ENCODE assay signal across 15 cellular contexts in genomic region chr6:5644523-5645183, GRCh38.
"Had no signal": no experiment of that assay in that cellular context is flagged by ENCODE, and none has a peak within 500 bp of the region (broad histone marks: within the 10 kb centered on the region; RNA-seq: fewer than 3 reads in every experiment).

No MANE protein-coding gene starts in this region.

- FAIRE-seq: endometrium had no signal

- H3K36me3 ChIP-seq: adrenal gland, esophagus muscularis mucosa, thoracic aorta, uterus had no signal

- H3K4me1 Mint-ChIP-seq: activated naive CD4-positive, alpha-beta T cell treated with anti-CD3 and anti-CD28 coated beads, Interleukin-2, amount 10 ng/mL, durations not matched to agents 7 days and 5 days; immature natural killer cell had no signal

- H3K27ac ChIP-seq: adrenal gland, esophagus muscularis mucosa, stomach, thoracic aorta, uterus had no signal

- H3K9me3 ChIP-seq: adrenal gland, thoracic aorta, uterus had no signal

- ATAC-seq: activated CD4-positive, CD25-positive, alpha-beta regulatory T cell treated with anti-CD3 and anti-CD28 coated beads, Interleukin-2, amount 50 U/mL, for 24 hours had no signal

- DNase-seq: activated naive CD4-positive, alpha-beta T cell treated with anti-CD3 and anti-CD28 coated beads, Interleukin-2, amount 10 ng/mL, durations not matched to agents 7 days and 5 days; adrenal gland; glutamatergic neuron; immature natural killer cell; stimulated activated CD4-positive, alpha-beta T cell treated with anti-CD3 and anti-CD28 coated beads, Interleukin-15, amount 100 ng/mL, for 24 hours; stimulated activated CD4-positive, alpha-beta T cell treated with anti-CD3 and anti-CD28 coated beads, Interleukin-4, amount 100 ng/mL, for 24 hours; stomach; uterus had no signal

- H3K27ac Mint-ChIP-seq: activated naive CD4-positive, alpha-beta T cell treated with anti-CD3 and anti-CD28 coated beads, Interleukin-2, amount 10 ng/mL, durations not matched to agents 7 days and 5 days; activated T-helper 2 cell treated with anti-CD3 and anti-CD28 coated beads, Interferon-gamma antibody, Interleukin-2, Interleukin-4, amounts not matched to agents 10 μg/mL and 5 μg/mL and 100 μg/mL, durations not matched to agents 14 hours and 24 hours and 36 hours; immature natural killer cell; memory B cell; nephron had no signal

- H3K27me3 Mint-ChIP-seq: activated naive CD4-positive, alpha-beta T cell treated with anti-CD3 and anti-CD28 coated beads, Interleukin-2, amount 10 ng/mL, durations not matched to agents 7 days and 5 days; memory B cell had no signal

- H3K27me3 ChIP-seq: adrenal gland, esophagus muscularis mucosa, stomach, uterus had no signal

- H3K4me3 ChIP-seq: adrenal gland, esophagus muscularis mucosa, stomach, thoracic aorta, uterus had no signal

- H3K4me1 ChIP-seq: adrenal gland, esophagus muscularis mucosa, stomach, uterus had no signal

- H3K4me3 Mint-ChIP-seq: activated naive CD4-positive, alpha-beta T cell treated with anti-CD3 and anti-CD28 coated beads, Interleukin-2, amount 10 ng/mL, durations not matched to agents 7 days and 5 days; immature natural killer cell; memory B cell; nephron had no signal
